Comparison of ENCODE assay signal across 14 cellular contexts in genomic region chr18:70058916-70059315, GRCh38.
DNase-seq lines count a peak whose midpoint lies in the region; ATAC-seq, FAIRE-seq and TF ChIP-seq lines count a peak whose summit lies in the region.
"Had no signal": no experiment of that assay in that cellular context is flagged by ENCODE, and none has a peak within 500 bp of the region (broad histone marks: within the 10 kb centered on the region; RNA-seq: fewer than 3 reads in every experiment).

No MANE protein-coding gene starts in this region.

- TF ChIP-seq POLR2A in GM12878 (IDR thresholded peaks at IDR 0.05; ENCODE audit: low read depth, low read length): no peak
- no peak for TF ChIP-seq POLR2A in adrenal gland (IDR thresholded peaks at IDR 0.05)

- TF ChIP-seq EP300 in GM12878 (IDR thresholded peaks at IDR 0.05; ENCODE audit: borderline replicate concordance in 1 of 2, control insufficient read depth in 1 of 2, low read depth in 2 of 2, low read length in 2 of 2): peak; percentile 30 to 70; a peak in 2 of 4 replicates

- H3K36me3 ChIP-seq in GM12878 (ENCODE audit: control insufficient read depth in 2 of 2, insufficient read depth in 2 of 2, low read length in 1 of 2): peaks cover 0 to 2% of the 10 kb centered on the region in 2 experiments; a peak in 3 of 4 replicates
- H3K36me3 ChIP-seq in adrenal gland (replicated peaks in 1 of 2): no peaks in the 10 kb centered on the region

- POLR2A ChIA-PET in GM12878 (lab: Charles Lee): interaction anchor here (0.8 kb wide), 1 partner anchor 22 kb away, joined by 3 read pairs; no protein-coding TSS in a partner anchor

- H3K4me2 ChIP-seq in GM12878 (ENCODE audit: control insufficient read depth, insufficient read depth): no peak overlapping the region

- SMC1A ChIA-PET in GM12878 (lab: Charles Lee; ENCODE audit: uncharacterized antibody, unreplicated experiment): interaction anchor here (1.0 to 4.0 kb wide), 8 partner anchors 10 to 160 kb away, joined by 3 to 21 read pairs (median 3); no protein-coding TSS in a partner anchor

- H3K9me3 ChIP-seq in GM12878 (replicated peaks; ENCODE audit: control insufficient read depth, insufficient read depth, low read length) (no peaks in the 10 kb centered on the region), adrenal gland (replicated peaks in 1 of 3) (no peaks in the 10 kb centered on the region)

- peak; percentile 66 for FAIRE-seq in GM12878 (lab: Jason Lieb, UNC)

- H2AFZ ChIP-seq in GM12878 (ENCODE audit: control insufficient read depth, low read depth, low read length): no peak overlapping the region

- TF ChIP-seq CTCF in GM12878 (IDR thresholded peaks at IDR 0.05 in 2 of 3, conservative IDR thresholded peaks at IDR 0.05 in 1 of 3; ENCODE audit: control insufficient read depth in 2 of 3, extremely low read depth in 1 of 3, insufficient read depth in 1 of 3, low read depth in 3 of 3, low read length in 3 of 3): no peak
- no peak for TF ChIP-seq CTCF in adrenal gland (IDR thresholded peaks at IDR 0.05)

- intact Hi-C loops in GM12878 (cut with micrococcal nuclease; ENCODE audit: unreplicated experiment): loop anchor here (2.0 kb wide), 1 partner anchor 110 kb away; no protein-coding TSS in a partner anchor
- intact Hi-C loops in adrenal gland (cut with DNase I): no loop called here

- no peaks in the 10 kb centered on the region for H3K4me1 ChIP-seq in GM12878 (ENCODE audit: control insufficient read depth, insufficient read depth, low read length)
- no peaks in the 10 kb centered on the region for H3K4me1 ChIP-seq in adrenal gland (replicated peaks in 1 of 2)

- DNase-seq in GM12878 (ENCODE audit: low read depth, low spot score) (peak; percentile 59), Kasumi-1 (lab: John Stamatoyannopoulos, UW) (no peak), adrenal gland (no peak), SW480 (ENCODE audit: low spot score) (no peak), NCI-H226 (no peak)
- DNase-seq: COR-L47, NCI-H1930, T-helper 9 cell had no signal

- in situ Hi-C loops in GM12878 (cut with MboI): no loop called here

- H3K4me3 ChIP-seq in GM12878: no peak overlapping the region
- no peak overlapping the region for H3K4me3 ChIP-seq in adrenal gland
- H3K4me3 ChIP-seq: skin epidermis had no signal

- no TSS peak for BruUV-seq in GM12878 (replicated peaks; lab: Mats Ljungman, UMichigan)

- peak overlapping the region; percentile 13; the same call in 1 of the 2 replicates for H3K27ac ChIP-seq in GM12878 (ENCODE audit: control insufficient read depth, insufficient read depth)
- no peak overlapping the region for H3K27ac ChIP-seq in adrenal gland
- H3K27ac ChIP-seq: skin epidermis had no signal

- no peak overlapping the region for H3K9ac ChIP-seq in GM12878 (ENCODE audit: control insufficient read depth, insufficient read depth, low read length)

- no peaks in the 10 kb centered on the region for H3K79me2 ChIP-seq in GM12878 (ENCODE audit: control insufficient read depth, insufficient read depth, low read length)

- ATAC-seq in GM18907 (IDR thresholded peaks at IDR 0.05; ENCODE audit: unreplicated experiment): peak; percentile 99
- ATAC-seq in GM21528 (IDR thresholded peaks at IDR 0.05; ENCODE audit: low FRiP score, unreplicated experiment): peak; percentile 98
- peak; percentile 98 for ATAC-seq in HG03060 (IDR thresholded peaks at IDR 0.05; ENCODE audit: low read depth, unreplicated experiment)
- peak; percentile 99 for ATAC-seq in GM12878
- ATAC-seq: natural killer cell treated with Interleukin-12 subunit alpha and Interleukin-12 subunit beta and Interleukin-15 and Interleukin-18, amount 100 ng/mL, for 72 hours; Panc1 had no signal

- CTCF ChIA-PET in GM12878 (lab: Yijun Ruan, JAX): interaction anchor here (1.0 kb wide), 1 partner anchor 23 kb away, joined by 3 read pairs; no protein-coding TSS in a partner anchor

- RAD21 ChIA-PET in GM12878 (lab: Charles Lee; ENCODE audit: unreplicated experiment): interaction anchor here (0.8 to 2.0 kb wide), 8 partner anchors 10 to 1066 kb away, joined by 3 to 7 read pairs (median 4); no protein-coding TSS in a partner anchor

- H3K27me3 ChIP-seq in GM12878 (replicated peaks in 1 of 2; ENCODE audit: control insufficient read depth in 2 of 2, insufficient read depth in 2 of 2, low read length in 1 of 2) (no peaks in the 10 kb centered on the region), adrenal gland (no peaks in the 10 kb centered on the region)

- no peaks in the 10 kb centered on the region for H4K20me1 ChIP-seq in GM12878 (ENCODE audit: control insufficient read depth, insufficient read depth)

- no peak for TF ChIP-seq RAD21 in GM12878 (IDR thresholded peaks at IDR 0.05; ENCODE audit: insufficient read depth, low read depth, low read length)

TF ChIP-seq in GM12878, 131 proteins besides CTCF, POLR2A, EP300 and RAD21 (continues in another document):
- TF ChIP-seq PBX3 (IDR thresholded peaks at IDR 0.05; ENCODE audit: insufficient replicate concordance, low read depth, low read length) (no peak), KAT2A (conservative IDR thresholded peaks at IDR 0.05; ENCODE audit: control insufficient read depth, low read depth, low read length) (no peak), BHLHE40 (IDR thresholded peaks at IDR 0.05; ENCODE audit: borderline replicate concordance in 1 of 2, low read depth in 2 of 2, low read length in 1 of 2) (peak in 1 of 2 experiments; percentile 50; a peak in 1 of 4 replicates), HDAC2 (IDR thresholded peaks at IDR 0.05) (no peak), MXI1 (IDR thresholded peaks at IDR 0.05; ENCODE audit: low read depth, low read length) (no peak), NFYA (IDR thresholded peaks at IDR 0.05; ENCODE audit: borderline replicate concordance, low read depth, low read length) (no peak), ZNF24 (IDR thresholded peaks at IDR 0.05) (peak; percentile 71), MEF2A (IDR thresholded peaks at IDR 0.05; ENCODE audit: insufficient read depth, low read depth, low read length) (0 out of 2 replicates have a peak, but pooled peaks have one; percentile 40), RUNX3 (IDR thresholded peaks at IDR 0.05; ENCODE audit: low read length) (peak; percentile 84), CBFB (IDR thresholded peaks at IDR 0.05; ENCODE audit: low read depth) (no peak)
- TF ChIP-seq, protein P1, sequence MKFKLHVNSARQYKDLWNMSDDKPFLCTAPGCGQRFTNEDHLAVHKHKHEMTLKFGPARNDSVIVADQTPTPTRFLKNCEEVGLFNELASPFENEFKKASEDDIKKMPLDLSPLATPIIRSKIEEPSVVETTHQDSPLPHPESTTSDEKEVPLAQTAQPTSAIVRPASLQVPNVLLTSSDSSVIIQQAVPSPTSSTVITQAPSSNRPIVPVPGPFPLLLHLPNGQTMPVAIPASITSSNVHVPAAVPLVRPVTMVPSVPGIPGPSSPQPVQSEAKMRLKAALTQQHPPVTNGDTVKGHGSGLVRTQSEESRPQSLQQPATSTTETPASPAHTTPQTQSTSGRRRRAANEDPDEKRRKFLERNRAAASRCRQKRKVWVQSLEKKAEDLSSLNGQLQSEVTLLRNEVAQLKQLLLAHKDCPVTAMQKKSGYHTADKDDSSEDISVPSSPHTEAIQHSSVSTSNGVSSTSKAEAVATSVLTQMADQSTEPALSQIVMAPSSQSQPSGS (IDR thresholded peaks at IDR 0.05; ENCODE audit: low read length): peak; percentile 64
- TF ChIP-seq, protein P2, sequence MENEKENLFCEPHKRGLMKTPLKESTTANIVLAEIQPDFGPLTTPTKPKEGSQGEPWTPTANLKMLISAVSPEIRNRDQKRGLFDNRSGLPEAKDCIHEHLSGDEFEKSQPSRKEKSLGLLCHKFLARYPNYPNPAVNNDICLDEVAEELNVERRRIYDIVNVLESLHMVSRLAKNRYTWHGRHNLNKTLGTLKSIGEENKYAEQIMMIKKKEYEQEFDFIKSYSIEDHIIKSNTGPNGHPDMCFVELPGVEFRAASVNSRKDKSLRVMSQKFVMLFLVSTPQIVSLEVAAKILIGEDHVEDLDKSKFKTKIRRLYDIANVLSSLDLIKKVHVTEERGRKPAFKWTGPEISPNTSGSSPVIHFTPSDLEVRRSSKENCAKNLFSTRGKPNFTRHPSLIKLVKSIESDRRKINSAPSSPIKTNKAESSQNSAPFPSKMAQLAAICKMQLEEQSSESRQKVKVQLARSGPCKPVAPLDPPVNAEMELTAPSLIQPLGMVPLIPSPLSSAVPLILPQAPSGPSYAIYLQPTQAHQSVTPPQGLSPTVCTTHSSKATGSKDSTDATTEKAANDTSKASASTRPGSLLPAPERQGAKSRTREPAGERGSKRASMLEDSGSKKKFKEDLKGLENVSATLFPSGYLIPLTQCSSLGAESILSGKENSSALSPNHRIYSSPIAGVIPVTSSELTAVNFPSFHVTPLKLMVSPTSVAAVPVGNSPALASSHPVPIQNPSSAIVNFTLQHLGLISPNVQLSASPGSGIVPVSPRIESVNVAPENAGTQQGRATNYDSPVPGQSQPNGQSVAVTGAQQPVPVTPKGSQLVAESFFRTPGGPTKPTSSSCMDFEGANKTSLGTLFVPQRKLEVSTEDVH (IDR thresholded peaks at IDR 0.05; ENCODE audit: low read depth, partially characterized antibody): no peak
- TF ChIP-seq, protein P3, sequence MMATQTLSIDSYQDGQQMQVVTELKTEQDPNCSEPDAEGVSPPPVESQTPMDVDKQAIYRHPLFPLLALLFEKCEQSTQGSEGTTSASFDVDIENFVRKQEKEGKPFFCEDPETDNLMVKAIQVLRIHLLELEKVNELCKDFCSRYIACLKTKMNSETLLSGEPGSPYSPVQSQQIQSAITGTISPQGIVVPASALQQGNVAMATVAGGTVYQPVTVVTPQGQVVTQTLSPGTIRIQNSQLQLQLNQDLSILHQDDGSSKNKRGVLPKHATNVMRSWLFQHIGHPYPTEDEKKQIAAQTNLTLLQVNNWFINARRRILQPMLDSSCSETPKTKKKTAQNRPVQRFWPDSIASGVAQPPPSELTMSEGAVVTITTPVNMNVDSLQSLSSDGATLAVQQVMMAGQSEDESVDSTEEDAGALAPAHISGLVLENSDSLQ (IDR thresholded peaks at IDR 0.05): no peak
